ENCODE assay signal across 25 cellular contexts in the genomic region with DNA sequence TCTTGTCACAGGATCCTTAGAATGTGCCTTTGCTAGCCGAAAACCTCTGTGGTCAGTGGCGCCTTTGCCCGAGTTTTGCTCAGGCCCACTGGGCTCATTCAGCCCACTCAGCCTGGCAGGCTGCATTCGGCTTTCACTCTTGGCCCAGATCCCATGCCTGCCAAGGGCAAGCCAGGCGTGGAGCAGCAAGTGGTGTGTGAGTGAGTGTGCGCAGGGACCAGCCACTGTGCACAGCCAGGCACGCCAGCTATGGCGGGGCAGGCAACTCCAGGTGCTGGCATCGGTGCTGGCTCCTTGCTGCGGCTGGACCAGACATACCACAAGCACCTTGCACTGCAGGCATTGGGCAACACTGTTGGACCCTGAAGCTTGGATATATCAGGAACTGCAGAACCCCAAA.
"Had no signal": no experiment of that assay in that cellular context is flagged by ENCODE, and none has a peak within 500 bp of the region (broad histone marks: within the 10 kb centered on the region; RNA-seq: fewer than 3 reads in every experiment).

No MANE protein-coding gene starts in this region.

- H3K4me2 ChIP-seq: neural progenitor cell had no signal

- H3K36me3 Mint-ChIP-seq: activated naive CD4-positive, alpha-beta T cell treated with anti-CD3 and anti-CD28 coated beads, Interleukin-2, amount 10 ng/mL, durations not matched to agents 7 days and 5 days; activated naive CD8-positive, alpha-beta T cell treated with anti-CD3 and anti-CD28 coated beads, Interleukin-2, amount 10 ng/mL, durations not matched to agents 7 days and 5 days; brain; natural killer cell; neural progenitor cell; stimulated activated naive B cell treated with anti-CD40 and anti-IgM and Interleukin-4, amounts not matched to agents 10 μg/mL and 1 μg/mL and 100 μg/mL, for 72 hours had no signal

- ATAC-seq: activated CD4-positive, alpha-beta T cell treated with anti-CD3 and anti-CD28 coated beads for 36 hours; activated T-cell treated with anti-CD3 and anti-CD28 coated beads, Interleukin-2, amount 50 U/mL, for 72 hours; effector memory CD8-positive, alpha-beta T cell; gastrocnemius medialis; natural killer cell; right lobe of liver; stimulated activated naive B cell treated with anti-CD40 and anti-IgM and Interleukin-4, amounts not matched to agents 10 μg/mL and 1 μg/mL and 100 μg/mL, for 72 hours had no signal

- H3K4me1 ChIP-seq: ascending aorta, gastrocnemius medialis, right lobe of liver, tibial nerve had no signal

- H3K4me3 Mint-ChIP-seq: activated CD4-positive, alpha-beta T cell treated with anti-CD3 and anti-CD28 coated beads for 36 hours; activated naive CD4-positive, alpha-beta T cell treated with anti-CD3 and anti-CD28 coated beads, Interleukin-2, amount 10 ng/mL, durations not matched to agents 7 days and 5 days; activated naive CD8-positive, alpha-beta T cell treated with anti-CD3 and anti-CD28 coated beads, Interleukin-2, amount 10 ng/mL, durations not matched to agents 7 days and 5 days; activated T-cell treated with anti-CD3 and anti-CD28 coated beads, Interleukin-2, amount 50 U/mL, for 72 hours; brain; effector memory CD8-positive, alpha-beta T cell; natural killer cell; neural progenitor cell; stimulated activated naive B cell treated with anti-CD40 and anti-IgM and Interleukin-4, amounts not matched to agents 10 μg/mL and 1 μg/mL and 100 μg/mL, for 72 hours had no signal

- H3K27me3 ChIP-seq: ascending aorta, cardiac muscle cell, gastrocnemius medialis, neural progenitor cell, right lobe of liver, tibial nerve had no signal

- H3K27ac ChIP-seq: ascending aorta, cardiac muscle cell, gastrocnemius medialis, neural progenitor cell, right lobe of liver, skin epidermis, tibial nerve had no signal

- H3K27me3 Mint-ChIP-seq: activated CD4-positive, alpha-beta T cell treated with anti-CD3 and anti-CD28 coated beads for 36 hours; activated naive CD4-positive, alpha-beta T cell treated with anti-CD3 and anti-CD28 coated beads, Interleukin-2, amount 10 ng/mL, durations not matched to agents 7 days and 5 days; activated naive CD8-positive, alpha-beta T cell treated with anti-CD3 and anti-CD28 coated beads, Interleukin-2, amount 10 ng/mL, durations not matched to agents 7 days and 5 days; brain; effector memory CD8-positive, alpha-beta T cell; stimulated activated naive B cell treated with anti-CD40 and anti-IgM and Interleukin-4, amounts not matched to agents 10 μg/mL and 1 μg/mL and 100 μg/mL, for 72 hours had no signal

- H3K9me3 ChIP-seq: ascending aorta, gastrocnemius medialis, right lobe of liver, tibial nerve had no signal

- H3K27ac Mint-ChIP-seq: activated CD4-positive, alpha-beta T cell treated with anti-CD3 and anti-CD28 coated beads for 36 hours; activated naive CD4-positive, alpha-beta T cell treated with anti-CD3 and anti-CD28 coated beads, Interleukin-2, amount 10 ng/mL, durations not matched to agents 7 days and 5 days; activated naive CD8-positive, alpha-beta T cell treated with anti-CD3 and anti-CD28 coated beads, Interleukin-2, amount 10 ng/mL, durations not matched to agents 7 days and 5 days; activated T-cell treated with anti-CD3 and anti-CD28 coated beads, Interleukin-2, amount 50 U/mL, for 72 hours; brain; effector memory CD8-positive, alpha-beta T cell; natural killer cell; stimulated activated naive B cell treated with anti-CD40 and anti-IgM and Interleukin-4, amounts not matched to agents 10 μg/mL and 1 μg/mL and 100 μg/mL, for 72 hours had no signal

- H3K4me1 Mint-ChIP-seq: activated CD4-positive, alpha-beta T cell treated with anti-CD3 and anti-CD28 coated beads for 36 hours; activated naive CD4-positive, alpha-beta T cell treated with anti-CD3 and anti-CD28 coated beads, Interleukin-2, amount 10 ng/mL, durations not matched to agents 7 days and 5 days; activated naive CD8-positive, alpha-beta T cell treated with anti-CD3 and anti-CD28 coated beads, Interleukin-2, amount 10 ng/mL, durations not matched to agents 7 days and 5 days; brain; natural killer cell; neural progenitor cell; stimulated activated naive B cell treated with anti-CD40 and anti-IgM and Interleukin-4, amounts not matched to agents 10 μg/mL and 1 μg/mL and 100 μg/mL, for 72 hours had no signal

- H3K9ac ChIP-seq: neural progenitor cell had no signal

- H3K9me3 Mint-ChIP-seq: brain had no signal

- H3K36me3 ChIP-seq: ascending aorta, cardiac muscle cell, gastrocnemius medialis, neural progenitor cell, right lobe of liver, tibial nerve had no signal

- DNase-seq: activated CD4-positive, alpha-beta T cell treated with anti-CD3 and anti-CD28 coated beads for 36 hours; activated CD4-positive, CD25-positive, alpha-beta regulatory T cell; activated naive CD4-positive, alpha-beta T cell treated with anti-CD3 and anti-CD28 coated beads, Interleukin-2, amount 10 ng/mL, durations not matched to agents 7 days and 5 days; activated naive CD8-positive, alpha-beta T cell treated with anti-CD3 and anti-CD28 coated beads, Interleukin-2, amount 10 ng/mL, durations not matched to agents 7 days and 5 days; activated T-cell treated with anti-CD3 and anti-CD28 coated beads for 4 hours; activated T-cell treated with anti-CD3 and anti-CD28 coated beads, Interleukin-2, amount 50 U/mL, for 72 hours; cortex of kidney; effector memory CD8-positive, alpha-beta T cell; erythroblast; gastrocnemius medialis; hippocampal formation; mesendoderm; natural killer cell; occipital lobe; stimulated activated CD4-positive, alpha-beta T cell treated with anti-CD3 and anti-CD28 coated beads, Interleukin-4, amount 100 ng/mL, for 24 hours; stimulated activated naive B cell treated with anti-CD40 and anti-IgM and Interleukin-4, amounts not matched to agents 10 μg/mL and 1 μg/mL and 100 μg/mL, for 72 hours had no signal

- H2AFZ ChIP-seq: neural progenitor cell had no signal

- H3K4me3 ChIP-seq: ascending aorta, cardiac muscle cell, gastrocnemius medialis, lung, neural progenitor cell, right lobe of liver, skin epidermis, tibial nerve had no signal

- FAIRE-seq: keratinocyte had no signal
